Comparison of ENCODE assay signal across 27 cellular contexts in genomic region chr15:33329457-33329856, GRCh38. TPM values are rescaled to one million over a fixed set of nuclear protein-coding genes. Genes with fewer than 3 reads are reported as not detected.
"Had no signal": no experiment of that assay in that cellular context is flagged by ENCODE, and none has a peak within 500 bp of the region (broad histone marks: within the 10 kb centered on the region; RNA-seq: fewer than 3 reads in every experiment).

No MANE protein-coding gene starts in this region.

- DNase-seq: naive thymus-derived CD4-positive, alpha-beta T cell; natural killer cell; occipital lobe; ovary; posterior cingulate gyrus; psoas muscle; right cardiac atrium; sigmoid colon; small intestine; stimulated activated CD4-positive, alpha-beta T cell treated with anti-CD3 and anti-CD28 coated beads, Interleukin-15, amount 100 ng/mL, for 24 hours; stimulated activated CD4-positive, alpha-beta T cell treated with anti-CD3 and anti-CD28 coated beads, Interleukin-2, amount 100 ng/mL, for 24 hours; stimulated activated CD4-positive, alpha-beta T cell treated with anti-CD3 and anti-CD28 coated beads, Interleukin-2, amount 100 ng/mL, for 48 hours; stimulated activated CD4-positive, alpha-beta T cell treated with anti-CD3 and anti-CD28 coated beads, Interleukin-4, amount 100 ng/mL, for 24 hours; stimulated activated naive B cell treated with anti-CD40 and anti-IgM and Interleukin-4, amounts not matched to agents 10 μg/mL and 1 μg/mL and 100 μg/mL, for 72 hours; stimulated activated naive CD4-positive, alpha-beta T cell treated with Interleukin-2 at 50 U/mL for 16 hours; stomach; thyroid gland; trophoblast cell; upper lobe of left lung had no signal

- H3K79me2 ChIP-seq: parathyroid adenoma had no signal

- H3K4me3 ChIP-seq: neural progenitor cell, ovary, psoas muscle, sigmoid colon, stomach, thoracic aorta, thyroid gland, tibial nerve, upper lobe of left lung, vagina had no signal

- H3K9ac ChIP-seq: neural progenitor cell, parathyroid adenoma had no signal

- H3K4me1 ChIP-seq: parathyroid adenoma, sigmoid colon, stomach, thyroid gland, tibial nerve, upper lobe of left lung, vagina had no signal

- H3K4me2 ChIP-seq: neural progenitor cell had no signal

- FAIRE-seq: small intestine, urothelium cell line had no signal

- H3K27me3 ChIP-seq: neural progenitor cell, ovary, sigmoid colon, stomach, thyroid gland, tibial nerve, upper lobe of left lung, vagina had no signal

- H3K9me3 ChIP-seq: ovary, psoas muscle, sigmoid colon, stomach, thoracic aorta, thyroid gland, tibial nerve, upper lobe of left lung, vagina had no signal

- ATAC-seq: naive thymus-derived CD4-positive, alpha-beta T cell; natural killer cell; psoas muscle; right cardiac atrium; stimulated activated effector memory CD8-positive, alpha-beta T cell treated with anti-CD3 and anti-CD28 coated beads, Interleukin-12 subunit alpha, Interleukin-12 subunit beta, amount 100 ng/mL, for 72 hours; stimulated activated naive B cell treated with anti-CD40 and anti-IgM and Interleukin-4, amounts not matched to agents 10 μg/mL and 1 μg/mL and 100 μg/mL, for 72 hours had no signal

- H3K27ac ChIP-seq: neural progenitor cell, ovary, parathyroid adenoma, psoas muscle, sigmoid colon, stomach, thoracic aorta, thyroid gland, tibial nerve, upper lobe of left lung, vagina had no signal

- H2AFZ ChIP-seq: neural progenitor cell, parathyroid adenoma had no signal

- H3K36me3 ChIP-seq: neural progenitor cell, ovary, sigmoid colon, stomach, thoracic aorta, thyroid gland, tibial nerve, upper lobe of left lung, vagina had no signal

RNA-seq across cellular contexts. Expression of gene RYR3, which starts 18.7 kb away (rescaled TPM):
- total RNA-seq: osteoblast had no signal
